24 cellular contexts compared by ENCODE assay signal in genomic region chr11:12930850-12931249, GRCh38.
DNase-seq lines count a peak whose midpoint lies in the region; ATAC-seq, FAIRE-seq and TF ChIP-seq lines count a peak whose summit lies in the region.
"Had no signal": no experiment of that assay in that cellular context is flagged by ENCODE, and none has a peak within 500 bp of the region (broad histone marks: within the 10 kb centered on the region; RNA-seq: fewer than 3 reads in every experiment).

No MANE protein-coding gene starts in this region.

- H3K27me3 ChIP-seq in H1 (replicated peaks in 1 of 4; ENCODE audit: control insufficient read depth in 3 of 4, extremely low read depth in 1 of 4, insufficient read depth in 3 of 4, low read length in 3 of 4) (no peaks in the 10 kb centered on the region), mesendoderm (ENCODE audit: insufficient read depth, low read length, poor library complexity) (no peaks in the 10 kb centered on the region)

- H2BK5ac ChIP-seq in H1 (ENCODE audit: low read depth, low read length) (no peak overlapping the region), mesendoderm (ENCODE audit: low read length) (no peak overlapping the region)

- no peak overlapping the region for H4K91ac ChIP-seq in H1 (replicated peaks; ENCODE audit: insufficient read length, low read length)

- no peak overlapping the region for H3K4me2 ChIP-seq in H1 (ENCODE audit: insufficient read depth in 1 of 2, low read depth in 2 of 2, low read length in 2 of 2)
- H3K4me2 ChIP-seq in mesendoderm (ENCODE audit: low read length), result no peak overlapping the region

- no peak overlapping the region for H3K27ac ChIP-seq in H1 (ENCODE audit: low read depth, low read length)
- no peak overlapping the region for H3K27ac ChIP-seq in mesendoderm (ENCODE audit: low read depth, low read length)
- H3K27ac ChIP-seq in RWPE1, result no peak overlapping the region
- H3K27ac ChIP-seq: SJSA1 had no signal

- no peaks in the 10 kb centered on the region for H3K36me3 Mint-ChIP-seq in activated naive CD4-positive, alpha-beta T cell treated with anti-CD3 and anti-CD28 coated beads, Interleukin-2, amount 50 U/mL, for 72 hours
- H3K36me3 Mint-ChIP-seq: CD8-positive, alpha-beta memory T cell had no signal

- no peaks in the 10 kb centered on the region; the same call in 1 of the 2 replicates for H3K23me2 ChIP-seq in H1 (ENCODE audit: low read depth, low read length)

- no peak for TF ChIP-seq RAD21 in H1 (IDR thresholded peaks at IDR 0.05 in 1 of 2, conservative IDR thresholded peaks at IDR 0.05 in 1 of 2; ENCODE audit: low read depth in 2 of 2, low read length in 2 of 2)

- TF ChIP-seq CTCF in H1 (IDR thresholded peaks at IDR 0.05; ENCODE audit: control extremely low read depth in 1 of 3, insufficient read depth in 1 of 3, low read depth in 1 of 3, low read length in 3 of 3) (no peak), RWPE1 (conservative IDR thresholded peaks at IDR 0.05; ENCODE audit: low read depth) (no peak)

- H4K8ac ChIP-seq in H1 (ENCODE audit: extremely low read depth, insufficient read depth, low read length) (no peak overlapping the region), mesendoderm (ENCODE audit: low read depth, low read length) (no peak overlapping the region)

- POLR2A ChIA-PET in H1 (lab: Charles Lee; ENCODE audit: partially characterized antibody), result interaction anchor here (0.6 kb wide), 1 partner anchor 475 kb away, joined by 3 read pairs; no protein-coding TSS in a partner anchor
- POLR2A ChIA-PET in RWPE1 (lab: Yijun Ruan, JAX; ENCODE audit: low non-redundant PET), result no interaction called here

- H2BK120ac ChIP-seq in H1 (replicated peaks; ENCODE audit: low read depth, low read length), result no peak overlapping the region
- H2BK120ac ChIP-seq in mesendoderm (ENCODE audit: low read depth, low read length), result no peak overlapping the region

- H3K79me2 ChIP-seq in H1 (ENCODE audit: control insufficient read depth in 1 of 2, insufficient read depth in 2 of 2, low read length in 2 of 2) (no peaks in the 10 kb centered on the region), mesendoderm (ENCODE audit: control insufficient read depth, insufficient read depth, low read length) (no peaks in the 10 kb centered on the region)

- H3K23ac ChIP-seq in H1 (ENCODE audit: insufficient read length) (peak overlapping the region; percentile 52), mesendoderm (ENCODE audit: low read length) (no peak overlapping the region)

- H3K27ac Mint-ChIP-seq in activated naive CD4-positive, alpha-beta T cell treated with anti-CD3 and anti-CD28 coated beads, Interleukin-2, amount 50 U/mL, for 72 hours, result no peak overlapping the region
- H3K27ac Mint-ChIP-seq: CD8-positive, alpha-beta memory T cell had no signal

- no peaks in the 10 kb centered on the region for H3K4me1 ChIP-seq in H1 (replicated peaks in 1 of 4; ENCODE audit: control insufficient read depth in 3 of 4, insufficient read depth in 4 of 4, low read length in 3 of 4)
- H3K4me1 ChIP-seq in mesendoderm (ENCODE audit: control insufficient read depth, low read depth, low read length), result no peaks in the 10 kb centered on the region
- H3K4me1 ChIP-seq: SJSA1 had no signal

- DNase-seq in EH (ENCODE audit: low read depth) (peak; percentile 52), HS-27A (ENCODE audit: low read depth) (peak; percentile 15), H1 (ENCODE audit: low read depth in 1 of 2, low spot score in 2 of 2) (no peak), mesendoderm (peak; percentile 32), NCI-H526 (lab: John Stamatoyannopoulos, UW) (no peak), T-helper 1 cell (no peak), RWPE1 (ENCODE audit: low spot score) (no peak)
- DNase-seq in activated naive CD4-positive, alpha-beta T cell treated with anti-CD3 and anti-CD28 coated beads, Interleukin-2, amount 50 U/mL, for 72 hours (ENCODE audit: low spot score in 2 of 2), result no peak
- DNase-seq: AML-193; C1 segment of cervical spinal cord; Calu3; CD8-positive, alpha-beta memory T cell; DMS153; GDM1; MV-4-11; NCI-H1417; NCI-H1694 treated with DMSO at 0.1 percent for 48 hours; NCI-H2081 treated with DMSO at 0.1 percent for 48 hours; NCI-H446; NCI-H526 treated with DMSO at 0.1 percent for 48 hours; OCI-M1 had no signal

- H3K18ac ChIP-seq in H1 (ENCODE audit: extremely low read depth, low read length) (no peak overlapping the region), mesendoderm (ENCODE audit: low read length) (no peak overlapping the region)

- H3K9me3 ChIP-seq in H1 (ENCODE audit: insufficient read depth in 2 of 2, low read depth in 1 of 2, low read length in 1 of 2), result no peaks in the 10 kb centered on the region
- H3K9me3 ChIP-seq: SJSA1 had no signal

- H3K56ac ChIP-seq in H1 (replicated peaks; ENCODE audit: insufficient read length, low read depth, low read length) (no peak overlapping the region), mesendoderm (ENCODE audit: low read length) (no peak overlapping the region)

- peaks cover 0 to 2% of the 10 kb centered on the region in 2 experiments for H4K20me1 ChIP-seq in H1 (replicated peaks in 1 of 2; ENCODE audit: control insufficient read depth in 1 of 2, insufficient read depth in 2 of 2, low read length in 2 of 2)

- H3K4ac ChIP-seq in H1 (replicated peaks; ENCODE audit: insufficient read length, low read depth, low read length), result no peak overlapping the region
- no peak overlapping the region for H3K4ac ChIP-seq in mesendoderm (ENCODE audit: low read depth, low read length)

- H2BK20ac ChIP-seq in H1 (ENCODE audit: low read length), result no peak overlapping the region

- H3K9me3 Mint-ChIP-seq in activated naive CD4-positive, alpha-beta T cell treated with anti-CD3 and anti-CD28 coated beads, Interleukin-2, amount 50 U/mL, for 72 hours, result no peaks in the 10 kb centered on the region

- H3K14ac ChIP-seq in H1 (ENCODE audit: insufficient read length), result no peak overlapping the region

- CTCF ChIA-PET in H1 (lab: Charles Lee; ENCODE audit: partially characterized antibody), result interaction anchor here (1.2 to 1.8 kb wide), 2 partner anchors 9 to 16 kb away, joined by 6 to 7 read pairs; no protein-coding TSS in a partner anchor
- CTCF ChIA-PET in RWPE1 (lab: Yijun Ruan, JAX), result interaction anchor here (0.7 to 0.9 kb wide), 2 partner anchors 15 to 16 kb away, joined by 3 read pairs; no protein-coding TSS in a partner anchor

- no peak overlapping the region for H3K4me3 ChIP-seq in H1 (ENCODE audit: extremely low read depth in 1 of 4, insufficient read depth in 2 of 4, low read depth in 3 of 4, low read length in 4 of 4)
- no peak overlapping the region for H3K4me3 ChIP-seq in mesendoderm (ENCODE audit: low read length)
- H3K4me3 ChIP-seq: SJSA1 had no signal

- TF ChIP-seq POLR2A in H1 (IDR thresholded peaks at IDR 0.05; ENCODE audit: control extremely low read depth in 1 of 2, low read depth in 2 of 2, low read length in 2 of 2), result no peak

- H3K9ac ChIP-seq in H1 (replicated peaks in 1 of 4; ENCODE audit: extremely low read depth in 1 of 4, low read depth in 3 of 4, low read length in 3 of 4) (no peak overlapping the region; a peak in 2 of 7 replicates), mesendoderm (ENCODE audit: low read length) (no peak overlapping the region)

- H2AK5ac ChIP-seq in H1 (ENCODE audit: low read depth, low read length) (no peak overlapping the region), mesendoderm (ENCODE audit: low read length) (no peak overlapping the region)

- H3K36me3 ChIP-seq in H1 (ENCODE audit: control insufficient read depth in 2 of 4, insufficient read depth in 4 of 4, low read length in 3 of 4) (peaks cover 0 to 12% (median 4%) of the 10 kb centered on the region in 4 experiments; a peak in 5 of 8 replicates), mesendoderm (ENCODE audit: control insufficient read depth, insufficient read depth, low read length) (peaks cover 8% of the 10 kb centered on the region)

- TF ChIP-seq EP300 in H1 (IDR thresholded peaks at IDR 0.05; ENCODE audit: borderline replicate concordance in 1 of 2, low read depth in 2 of 2, low read length in 2 of 2), result no peak

- H2AFZ ChIP-seq in H1 (ENCODE audit: low read length), result no peak overlapping the region

- no peak overlapping the region for H2BK15ac ChIP-seq in H1 (ENCODE audit: low read length)
- no peak overlapping the region for H2BK15ac ChIP-seq in mesendoderm (replicated peaks; ENCODE audit: low read depth)

- no peak for FAIRE-seq in H1 (lab: Jason Lieb, UNC)
- FAIRE-seq: RCC 7860 had no signal

- H4K5ac ChIP-seq in H1 (ENCODE audit: insufficient read length, low read depth, low read length) (no peak overlapping the region), mesendoderm (ENCODE audit: low read length) (no peak overlapping the region)

- H3K79me1 ChIP-seq in H1 (ENCODE audit: low read depth, low read length) (no peaks in the 10 kb centered on the region), mesendoderm (ENCODE audit: low read length) (no peaks in the 10 kb centered on the region)

- H2BK12ac ChIP-seq in H1 (ENCODE audit: low read depth, low read length), result no peak overlapping the region

- ATAC-seq in activated naive CD4-positive, alpha-beta T cell treated with anti-CD3 and anti-CD28 coated beads, Interleukin-2, amount 50 U/mL, for 72 hours, result no peak
- ATAC-seq: Right ventricle myocardium inferior had no signal

TF ChIP-seq in H1, 55 proteins besides CTCF, POLR2A, EP300 and RAD21 (continues in another document):
- TF ChIP-seq TAF1 (IDR thresholded peaks at IDR 0.05; ENCODE audit: low read depth, low read length) (no peak), ATF3 (IDR thresholded peaks at IDR 0.05; ENCODE audit: insufficient read depth, low read depth, low read length) (no peak), NANOG (IDR thresholded peaks at IDR 0.05; ENCODE audit: insufficient read depth, low read depth, low read length, poor library complexity, severe bottlenecking) (no peak), GABPA (IDR thresholded peaks at IDR 0.05; ENCODE audit: borderline replicate concordance, insufficient read depth, low read length) (no peak), CREB1 (IDR thresholded peaks at IDR 0.05) (no peak), TBP (IDR thresholded peaks at IDR 0.05; ENCODE audit: low read depth, low read length) (no peak), CBX8 (IDR thresholded peaks at IDR 0.05; ENCODE audit: borderline replicate concordance, low read depth, low read length) (no peak)

Comparison
In these comparisons a context has a peak if more than half of its experiments do, and no peak if none do; other contexts are left out.
1. DNase-seq: peak in EH (single experiment), HS-27A (single experiment) and mesendoderm (single experiment); none in H1 (0 of 2), activated naive CD4-positive, alpha-beta T cell treated with anti-CD3 and anti-CD28 coated beads, Interleukin-2, amount 50 U/mL, for 72 hours (0 of 2), NCI-H526 (0 of 2), T-helper 1 cell (0 of 5) and RWPE1 (single experiment).